Comparison of ENCODE assay signal across 1 cellular context in the genomic region with DNA sequence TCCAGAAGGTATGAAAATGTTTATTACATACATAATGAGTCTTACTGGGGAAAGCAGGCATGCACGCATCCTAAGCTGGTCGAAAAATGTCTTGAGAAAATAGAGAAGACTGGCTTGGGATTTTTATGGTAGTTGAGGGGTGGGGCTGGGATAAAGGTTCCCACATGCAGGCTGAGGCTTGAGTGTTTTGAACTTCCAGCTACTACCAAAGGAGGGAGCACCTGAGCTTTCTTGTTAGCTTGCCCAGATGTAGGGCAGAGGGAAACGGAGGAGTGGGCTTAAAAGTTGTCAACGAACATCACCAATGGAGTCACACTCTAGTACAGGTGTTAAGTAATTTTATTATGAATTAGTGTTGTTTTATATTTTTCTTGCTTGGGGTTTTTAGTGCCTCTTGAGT.
TF ChIP-seq lines count a peak whose summit lies in the region.

No MANE protein-coding gene starts in this region.

TF ChIP-seq in HEK293, 187 proteins besides CTCF, POLR2A, EP300 and RAD21 (continued from another document):
- TF ChIP-seq KLF10 (tag by site-specific recombination; IDR thresholded peaks at IDR 0.05), result no peak
- TF ChIP-seq, protein P1, sequence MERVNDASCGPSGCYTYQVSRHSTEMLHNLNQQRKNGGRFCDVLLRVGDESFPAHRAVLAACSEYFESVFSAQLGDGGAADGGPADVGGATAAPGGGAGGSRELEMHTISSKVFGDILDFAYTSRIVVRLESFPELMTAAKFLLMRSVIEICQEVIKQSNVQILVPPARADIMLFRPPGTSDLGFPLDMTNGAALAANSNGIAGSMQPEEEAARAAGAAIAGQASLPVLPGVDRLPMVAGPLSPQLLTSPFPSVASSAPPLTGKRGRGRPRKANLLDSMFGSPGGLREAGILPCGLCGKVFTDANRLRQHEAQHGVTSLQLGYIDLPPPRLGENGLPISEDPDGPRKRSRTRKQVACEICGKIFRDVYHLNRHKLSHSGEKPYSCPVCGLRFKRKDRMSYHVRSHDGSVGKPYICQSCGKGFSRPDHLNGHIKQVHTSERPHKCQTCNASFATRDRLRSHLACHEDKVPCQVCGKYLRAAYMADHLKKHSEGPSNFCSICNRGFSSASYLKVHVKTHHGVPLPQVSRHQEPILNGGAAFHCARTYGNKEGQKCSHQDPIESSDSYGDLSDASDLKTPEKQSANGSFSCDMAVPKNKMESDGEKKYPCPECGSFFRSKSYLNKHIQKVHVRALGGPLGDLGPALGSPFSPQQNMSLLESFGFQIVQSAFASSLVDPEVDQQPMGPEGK (tag by site-specific recombination; IDR thresholded peaks at IDR 0.05), result no peak
- TF ChIP-seq, protein P2, sequence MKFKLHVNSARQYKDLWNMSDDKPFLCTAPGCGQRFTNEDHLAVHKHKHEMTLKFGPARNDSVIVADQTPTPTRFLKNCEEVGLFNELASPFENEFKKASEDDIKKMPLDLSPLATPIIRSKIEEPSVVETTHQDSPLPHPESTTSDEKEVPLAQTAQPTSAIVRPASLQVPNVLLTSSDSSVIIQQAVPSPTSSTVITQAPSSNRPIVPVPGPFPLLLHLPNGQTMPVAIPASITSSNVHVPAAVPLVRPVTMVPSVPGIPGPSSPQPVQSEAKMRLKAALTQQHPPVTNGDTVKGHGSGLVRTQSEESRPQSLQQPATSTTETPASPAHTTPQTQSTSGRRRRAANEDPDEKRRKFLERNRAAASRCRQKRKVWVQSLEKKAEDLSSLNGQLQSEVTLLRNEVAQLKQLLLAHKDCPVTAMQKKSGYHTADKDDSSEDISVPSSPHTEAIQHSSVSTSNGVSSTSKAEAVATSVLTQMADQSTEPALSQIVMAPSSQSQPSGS (tag by site-specific recombination; IDR thresholded peaks at IDR 0.05; ENCODE audit: low read depth), result no peak
- TF ChIP-seq SCRT2 (tag by site-specific recombination; IDR thresholded peaks at IDR 0.05), result no peak
- no peak for TF ChIP-seq FEZF1 (tag by site-specific recombination; IDR thresholded peaks at IDR 0.05)
- TF ChIP-seq SALL2 (tag by site-specific recombination; IDR thresholded peaks at IDR 0.05; ENCODE audit: borderline replicate concordance), result no peak
